14 cellular contexts compared by ENCODE assay signal in the genomic region with DNA sequence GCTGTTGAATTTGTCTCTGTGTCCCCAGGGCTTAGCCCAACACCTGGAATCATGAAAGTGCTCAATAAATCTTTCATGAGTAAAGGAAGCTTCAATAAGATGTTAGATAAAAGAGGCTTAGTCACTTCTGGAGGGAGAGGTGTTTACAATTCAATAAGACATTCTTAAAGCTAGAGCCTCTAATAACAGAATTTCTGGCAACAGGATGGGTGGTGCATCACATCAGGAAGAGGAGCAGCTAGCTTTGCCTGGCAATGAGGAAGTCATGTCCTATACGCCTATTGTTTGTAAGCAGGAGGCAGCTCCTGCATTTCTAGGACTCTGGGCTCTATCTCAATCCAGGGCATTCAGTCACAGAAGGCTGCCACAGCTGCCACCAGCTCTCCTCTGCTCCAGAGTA.
"Had no signal": no experiment of that assay in that cellular context is flagged by ENCODE, and none has a peak within 500 bp of the region (broad histone marks: within the 10 kb centered on the region; RNA-seq: fewer than 3 reads in every experiment).

No MANE protein-coding gene starts in this region.

- DNase-seq: activated CD4-positive, alpha-beta memory T cell treated with anti-CD3 and anti-CD28 coated beads for 36 hours; activated CD4-positive, CD25-positive, alpha-beta regulatory T cell treated with anti-CD3 and anti-CD28 coated beads, Interleukin-2, amount 50 U/mL, for 72 hours; activated naive CD4-positive, alpha-beta T cell; activated T-cell treated with anti-CD3 and anti-CD28 coated beads, Interleukin-2, amount 50 U/mL, for 72 hours; hippocampal formation; natural killer cell; nucleus accumbens; stimulated activated CD4-positive, alpha-beta T cell treated with anti-CD3 and anti-CD28 coated beads, Interleukin-2, amount 100 ng/mL, for 48 hours; stimulated activated naive CD4-positive, alpha-beta T cell treated with Interleukin-2 at 50 U/mL for 16 hours had no signal

- H3K9me3 ChIP-seq: ascending aorta, suprapubic skin had no signal

- H3K36me3 Mint-ChIP-seq: activated CD4-positive, alpha-beta memory T cell treated with anti-CD3 and anti-CD28 coated beads for 36 hours; natural killer cell; type B pancreatic cell had no signal

- H3K36me3 ChIP-seq: ascending aorta, cardiac muscle cell, suprapubic skin had no signal

- H3K27ac ChIP-seq: ascending aorta, cardiac muscle cell, suprapubic skin had no signal

- H3K27ac Mint-ChIP-seq: activated CD4-positive, alpha-beta memory T cell treated with anti-CD3 and anti-CD28 coated beads for 36 hours; activated T-cell treated with anti-CD3 and anti-CD28 coated beads, Interleukin-2, amount 50 U/mL, for 72 hours; natural killer cell; progenitor cell of endocrine pancreas; type B pancreatic cell had no signal

- H3K4me3 ChIP-seq: ascending aorta, cardiac muscle cell, suprapubic skin had no signal

- H3K4me1 ChIP-seq: ascending aorta, suprapubic skin had no signal

- H3K4me1 Mint-ChIP-seq: natural killer cell had no signal

- H3K27me3 ChIP-seq: ascending aorta, cardiac muscle cell, suprapubic skin had no signal

- H3K27me3 Mint-ChIP-seq: progenitor cell of endocrine pancreas had no signal

- H3K4me3 Mint-ChIP-seq: activated CD4-positive, alpha-beta memory T cell treated with anti-CD3 and anti-CD28 coated beads for 36 hours; activated T-cell treated with anti-CD3 and anti-CD28 coated beads, Interleukin-2, amount 50 U/mL, for 72 hours; natural killer cell; type B pancreatic cell had no signal

- ATAC-seq: activated T-cell treated with anti-CD3 and anti-CD28 coated beads, Interleukin-2, amount 50 U/mL, for 72 hours; natural killer cell had no signal
